14 cellular contexts compared by ENCODE assay signal in the genomic region with DNA sequence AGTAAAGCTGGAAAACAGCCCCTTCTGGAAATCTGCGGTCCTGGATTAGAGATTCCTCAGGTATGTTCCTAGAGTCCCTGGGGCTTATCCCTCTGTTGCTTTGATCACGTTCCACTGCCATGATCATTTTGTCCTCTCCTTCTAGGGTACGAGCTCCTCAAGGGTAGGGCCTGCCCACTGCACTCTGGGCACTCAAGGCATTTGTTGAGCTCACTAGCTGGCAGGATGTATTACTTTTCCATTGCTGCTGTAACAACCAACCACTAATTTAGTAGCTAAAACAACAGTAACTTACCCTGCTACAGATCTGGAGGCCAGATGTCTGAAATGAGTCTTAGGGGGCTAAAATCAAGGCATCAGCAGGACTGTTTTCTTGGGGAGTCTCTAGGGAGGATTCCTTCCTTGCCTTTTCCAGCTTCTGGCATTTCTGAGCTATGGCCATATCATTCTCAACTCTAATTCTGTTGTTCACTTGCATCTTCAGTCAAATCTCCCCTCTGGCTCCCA.
A peak's percentile ranks its signal among the peaks of the same experiment; 100 is the strongest.
DNase-seq lines count a peak whose midpoint lies in the region; ATAC-seq and TF ChIP-seq lines count a peak whose summit lies in the region.
"Had no signal": no experiment of that assay in that cellular context is flagged by ENCODE, and none has a peak within 500 bp of the region (broad histone marks: within the 10 kb centered on the region; RNA-seq: fewer than 3 reads in every experiment).

No MANE protein-coding gene starts in this region.

- peak in 1 of 3 donors; percentile 47 for DNase-seq in CD4-positive, CD25-positive, alpha-beta regulatory T cell
- no peak for DNase-seq in GM12864 (ENCODE audit: low read depth)
- peak; percentile 35 for DNase-seq in activated CD4-positive, alpha-beta memory T cell treated with anti-CD3 and anti-CD28 coated beads for 36 hours
- no peak for DNase-seq in memory B cell (ENCODE audit: low spot score in 2 of 2)
- DNase-seq in SIG-M5 (lab: John Stamatoyannopoulos, UW), result no peak
- DNase-seq in AG20443 (ENCODE audit: low spot score), result no peak
- DNase-seq in NCI-H524 treated with DMSO at 0.1 percent for 48 hours (lab: John Stamatoyannopoulos, UW), result no peak
- DNase-seq: head of caudate nucleus, kidney, MM.1S, NCI-H2107, tibial artery had no signal

- H3K4me1 ChIP-seq in CD4-positive, CD25-positive, alpha-beta regulatory T cell (ENCODE audit: control insufficient read depth, insufficient read depth, low read length, poor library complexity, severe bottlenecking), result peaks cover 58% of the 10 kb centered on the region

- H3K36me3 ChIP-seq in CD4-positive, CD25-positive, alpha-beta regulatory T cell (ENCODE audit: control insufficient read depth, insufficient read depth, low read length), result peaks cover 1% of the 10 kb centered on the region

- peak overlapping the region; percentile 16 to 80 (median 79) for H3K27ac Mint-ChIP-seq in CD4-positive, CD25-positive, alpha-beta regulatory T cell
- peak overlapping the region; percentile 68 for H3K27ac Mint-ChIP-seq in activated CD4-positive, alpha-beta memory T cell treated with anti-CD3 and anti-CD28 coated beads for 36 hours
- H3K27ac Mint-ChIP-seq in memory B cell, result no peak overlapping the region

- no peaks in the 10 kb centered on the region for H3K27me3 Mint-ChIP-seq in CD4-positive, CD25-positive, alpha-beta regulatory T cell
- H3K27me3 Mint-ChIP-seq in activated CD4-positive, alpha-beta memory T cell treated with anti-CD3 and anti-CD28 coated beads for 36 hours, result no peaks in the 10 kb centered on the region
- peaks cover 2% of the 10 kb centered on the region for H3K27me3 Mint-ChIP-seq in memory B cell

- H3K36me3 Mint-ChIP-seq in CD4-positive, CD25-positive, alpha-beta regulatory T cell, result peaks cover 7% of the 10 kb centered on the region
- H3K36me3 Mint-ChIP-seq in activated CD4-positive, alpha-beta memory T cell treated with anti-CD3 and anti-CD28 coated beads for 36 hours, result peaks cover 7% of the 10 kb centered on the region
- H3K36me3 Mint-ChIP-seq in memory B cell, result peaks cover 6% of the 10 kb centered on the region

- no peaks in the 10 kb centered on the region for H3K9me3 Mint-ChIP-seq in CD4-positive, CD25-positive, alpha-beta regulatory T cell
- no peaks in the 10 kb centered on the region for H3K9me3 Mint-ChIP-seq in activated CD4-positive, alpha-beta memory T cell treated with anti-CD3 and anti-CD28 coated beads for 36 hours
- no peaks in the 10 kb centered on the region for H3K9me3 Mint-ChIP-seq in memory B cell

- H3K4me3 ChIP-seq in CD4-positive, CD25-positive, alpha-beta regulatory T cell (ENCODE audit: low read depth, low read length), result peak overlapping the region; percentile 59
- peak overlapping the region; percentile 8 for H3K4me3 ChIP-seq in GM12864 (ENCODE audit: low read depth, low read length)
- H3K4me3 ChIP-seq: coronary artery, tibial artery had no signal

- ATAC-seq in CD4-positive, CD25-positive, alpha-beta regulatory T cell (ENCODE audit: low read depth in 2 of 2), result no peak
- no peak for ATAC-seq in memory B cell (ENCODE audit: low read depth)
- ATAC-seq: Right ventricle myocardium inferior had no signal

- peak overlapping the region; percentile 60 for H3K27ac ChIP-seq in CD4-positive, CD25-positive, alpha-beta regulatory T cell (ENCODE audit: insufficient read depth, low read length, poor library complexity, severe bottlenecking)
- H3K27ac ChIP-seq: coronary artery, tibial artery had no signal

- no peaks in the 10 kb centered on the region for H3K27me3 ChIP-seq in CD4-positive, CD25-positive, alpha-beta regulatory T cell (ENCODE audit: control insufficient read depth, insufficient read depth, low read length)
- H3K27me3 ChIP-seq: tibial artery had no signal

- no peaks in the 10 kb centered on the region for H3K9me3 ChIP-seq in CD4-positive, CD25-positive, alpha-beta regulatory T cell (ENCODE audit: control insufficient read depth in 2 of 2, low read length in 2 of 2)
- H3K9me3 ChIP-seq: tibial artery had no signal

- POLR2A ChIA-PET in activated CD4-positive, alpha-beta memory T cell treated with anti-CD3 and anti-CD28 coated beads for 36 hours (lab: Charles Lee), result interaction anchor here (0.8 to 1.9 kb wide), 3 partner anchors 10 to 65 kb away, joined by 4 to 8 read pairs (median 4); no protein-coding TSS in a partner anchor

- no peak for TF ChIP-seq CTCF in GM12864 (IDR thresholded peaks at IDR 0.05; ENCODE audit: low read depth, low read length, missing control alignments)

- CTCF ChIA-PET in activated CD4-positive, alpha-beta memory T cell treated with anti-CD3 and anti-CD28 coated beads for 36 hours (lab: Charles Lee), result interaction anchor here (0.6 to 1.6 kb wide), 6 partner anchors 42 to 155 kb away, joined by 3 to 4 read pairs (median 3); no protein-coding TSS in a partner anchor

- intact Hi-C loops in activated CD4-positive, alpha-beta memory T cell treated with anti-CD3 and anti-CD28 coated beads for 36 hours (cut with micrococcal nuclease), result loop anchor here (1.0 to 5.0 kb wide), 6 partner anchors 11 to 175 kb away; no protein-coding TSS in a partner anchor

- peak overlapping the region; percentile 67 to 83 (median 80) for H3K4me3 Mint-ChIP-seq in CD4-positive, CD25-positive, alpha-beta regulatory T cell
- peak overlapping the region; percentile 40 for H3K4me3 Mint-ChIP-seq in activated CD4-positive, alpha-beta memory T cell treated with anti-CD3 and anti-CD28 coated beads for 36 hours
- H3K4me3 Mint-ChIP-seq in memory B cell, result peak overlapping the region; percentile 49

- peaks cover 18 to 65% (median 43%) of the 10 kb centered on the region in 4 donors for H3K4me1 Mint-ChIP-seq in CD4-positive, CD25-positive, alpha-beta regulatory T cell
- peaks cover 50% of the 10 kb centered on the region for H3K4me1 Mint-ChIP-seq in activated CD4-positive, alpha-beta memory T cell treated with anti-CD3 and anti-CD28 coated beads for 36 hours (ENCODE audit: low read depth)
- peaks cover 14% of the 10 kb centered on the region for H3K4me1 Mint-ChIP-seq in memory B cell
